1 cellular context compared by ENCODE assay signal in genomic region chr12:10115890-10116289, GRCh38.
TF ChIP-seq lines count a peak whose summit lies in the region.

No MANE protein-coding gene starts in this region.

TF ChIP-seq in K562, 482 proteins besides CTCF, POLR2A, EP300 and RAD21:
- TF ChIP-seq TCF7 (IDR thresholded peaks at IDR 0.05; ENCODE audit: borderline replicate concordance) (no peak), CEBPG (CRISPR knock-in tag; IDR thresholded peaks at IDR 0.05) (no peak), CEBPG (tag; conservative IDR thresholded peaks at IDR 0.05 in 1 of 2, IDR thresholded peaks at IDR 0.05 in 1 of 2) (peak in 1 of 2 experiments; percentile 51; a peak in 1 of 4 replicates), BRD9 (IDR thresholded peaks at IDR 0.05; ENCODE audit: low read depth, partially characterized antibody) (no peak), TOE1 (IDR thresholded peaks at IDR 0.05; ENCODE audit: borderline replicate concordance) (no peak), TOE1 (CRISPR knock-in tag; IDR thresholded peaks at IDR 0.05; ENCODE audit: borderline replicate concordance, low read depth) (no peak), ZNF512 (tag; IDR thresholded peaks at IDR 0.05) (no peak), ZNF592 (IDR thresholded peaks at IDR 0.05) (no peak), ZNF780A (CRISPR knock-in tag; IDR thresholded peaks at IDR 0.05) (no peak), FOXP1 (CRISPR knock-in tag; IDR thresholded peaks at IDR 0.05) (no peak), ATF1 (CRISPR knock-in tag; IDR thresholded peaks at IDR 0.05) (no peak), ATF1 (tag; IDR thresholded peaks at IDR 0.05) (peak; percentile 43; the same call in 1 of the 2 replicates), THRA (IDR thresholded peaks at IDR 0.05) (no peak)
- TF ChIP-seq, protein P1, sequence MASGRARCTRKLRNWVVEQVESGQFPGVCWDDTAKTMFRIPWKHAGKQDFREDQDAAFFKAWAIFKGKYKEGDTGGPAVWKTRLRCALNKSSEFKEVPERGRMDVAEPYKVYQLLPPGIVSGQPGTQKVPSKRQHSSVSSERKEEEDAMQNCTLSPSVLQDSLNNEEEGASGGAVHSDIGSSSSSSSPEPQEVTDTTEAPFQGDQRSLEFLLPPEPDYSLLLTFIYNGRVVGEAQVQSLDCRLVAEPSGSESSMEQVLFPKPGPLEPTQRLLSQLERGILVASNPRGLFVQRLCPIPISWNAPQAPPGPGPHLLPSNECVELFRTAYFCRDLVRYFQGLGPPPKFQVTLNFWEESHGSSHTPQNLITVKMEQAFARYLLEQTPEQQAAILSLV (tag; IDR thresholded peaks at IDR 0.05), result no peak
- TF ChIP-seq, protein P2, sequence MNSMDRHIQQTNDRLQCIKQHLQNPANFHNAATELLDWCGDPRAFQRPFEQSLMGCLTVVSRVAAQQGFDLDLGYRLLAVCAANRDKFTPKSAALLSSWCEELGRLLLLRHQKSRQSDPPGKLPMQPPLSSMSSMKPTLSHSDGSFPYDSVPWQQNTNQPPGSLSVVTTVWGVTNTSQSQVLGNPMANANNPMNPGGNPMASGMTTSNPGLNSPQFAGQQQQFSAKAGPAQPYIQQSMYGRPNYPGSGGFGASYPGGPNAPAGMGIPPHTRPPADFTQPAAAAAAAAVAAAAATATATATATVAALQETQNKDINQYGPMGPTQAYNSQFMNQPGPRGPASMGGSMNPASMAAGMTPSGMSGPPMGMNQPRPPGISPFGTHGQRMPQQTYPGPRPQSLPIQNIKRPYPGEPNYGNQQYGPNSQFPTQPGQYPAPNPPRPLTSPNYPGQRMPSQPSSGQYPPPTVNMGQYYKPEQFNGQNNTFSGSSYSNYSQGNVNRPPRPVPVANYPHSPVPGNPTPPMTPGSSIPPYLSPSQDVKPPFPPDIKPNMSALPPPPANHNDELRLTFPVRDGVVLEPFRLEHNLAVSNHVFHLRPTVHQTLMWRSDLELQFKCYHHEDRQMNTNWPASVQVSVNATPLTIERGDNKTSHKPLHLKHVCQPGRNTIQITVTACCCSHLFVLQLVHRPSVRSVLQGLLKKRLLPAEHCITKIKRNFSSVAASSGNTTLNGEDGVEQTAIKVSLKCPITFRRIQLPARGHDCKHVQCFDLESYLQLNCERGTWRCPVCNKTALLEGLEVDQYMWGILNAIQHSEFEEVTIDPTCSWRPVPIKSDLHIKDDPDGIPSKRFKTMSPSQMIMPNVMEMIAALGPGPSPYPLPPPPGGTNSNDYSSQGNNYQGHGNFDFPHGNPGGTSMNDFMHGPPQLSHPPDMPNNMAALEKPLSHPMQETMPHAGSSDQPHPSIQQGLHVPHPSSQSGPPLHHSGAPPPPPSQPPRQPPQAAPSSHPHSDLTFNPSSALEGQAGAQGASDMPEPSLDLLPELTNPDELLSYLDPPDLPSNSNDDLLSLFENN (IDR thresholded peaks at IDR 0.05; ENCODE audit: low read depth in 2 of 2, low read length in 2 of 2), result no peak
